1 cellular context compared by ENCODE assay signal in the genomic region with DNA sequence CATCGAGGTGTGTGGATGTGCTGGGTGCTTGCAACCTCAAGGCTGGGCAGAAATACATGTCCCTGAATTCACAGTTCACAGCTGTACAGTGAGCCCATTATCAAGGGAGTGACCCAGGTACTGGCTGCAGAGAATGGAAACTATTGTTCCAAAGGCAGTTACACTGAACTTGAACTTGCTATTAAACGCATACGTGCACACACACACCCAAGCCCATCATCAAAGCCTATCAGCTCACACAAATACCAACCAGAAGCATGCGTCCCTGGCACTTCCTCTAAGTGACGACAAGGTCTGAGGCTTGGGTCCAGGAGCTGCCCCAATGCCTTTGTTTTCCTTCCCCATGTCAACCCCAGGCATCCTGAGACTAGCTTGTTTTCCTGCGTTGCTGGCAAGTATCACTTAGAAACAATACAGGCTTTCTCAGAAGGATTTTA.
TF ChIP-seq lines count a peak whose summit lies in the region.

No MANE protein-coding gene starts in this region.

TF ChIP-seq in HepG2, 621 proteins besides CTCF, POLR2A, EP300 and RAD21 (continued from another document and continues in another):
- TF ChIP-seq, protein P1, sequence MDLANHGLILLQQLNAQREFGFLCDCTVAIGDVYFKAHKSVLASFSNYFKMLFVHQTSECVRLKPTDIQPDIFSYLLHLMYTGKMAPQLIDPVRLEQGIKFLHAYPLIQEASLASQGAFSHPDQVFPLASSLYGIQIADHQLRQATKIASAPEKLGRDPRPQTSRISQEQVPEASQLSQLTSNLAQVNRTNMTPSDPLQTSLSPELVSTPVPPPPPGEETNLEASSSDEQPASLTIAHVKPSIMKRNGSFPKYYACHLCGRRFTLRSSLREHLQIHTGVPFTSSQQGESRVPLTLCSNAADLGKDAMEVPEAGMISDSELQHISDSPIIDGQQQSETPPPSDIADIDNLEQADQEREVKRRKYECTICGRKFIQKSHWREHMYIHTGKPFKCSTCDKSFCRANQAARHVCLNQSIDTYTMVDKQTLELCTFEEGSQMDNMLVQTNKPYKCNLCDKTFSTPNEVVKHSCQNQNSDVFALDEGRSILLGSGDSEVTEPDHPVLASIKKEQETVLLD (CRISPR knock-in tag; IDR thresholded peaks at IDR 0.05; ENCODE audit: low read depth), result 0 out of 2 replicates have a peak, but pooled peaks have one; percentile 24
- TF ChIP-seq KDM3A (CRISPR knock-in tag; IDR thresholded peaks at IDR 0.05; ENCODE audit: low read depth), result peak; percentile 47; the same call in 1 of the 2 replicates
- TF ChIP-seq SPEN (CRISPR knock-in tag; IDR thresholded peaks at IDR 0.05; ENCODE audit: low read depth), result peak; percentile 35; the same call in 1 of the 2 replicates
- 0 out of 2 replicates have a peak, but pooled peaks have one; percentile 47 for TF ChIP-seq PITX1 (CRISPR knock-in tag; IDR thresholded peaks at IDR 0.05)
- TF ChIP-seq PAX8 (CRISPR knock-in tag; IDR thresholded peaks at IDR 0.05; ENCODE audit: borderline replicate concordance), result no peak
- TF ChIP-seq THYN1 (CRISPR knock-in tag; IDR thresholded peaks at IDR 0.05; ENCODE audit: borderline replicate concordance, low read depth), result 0 out of 2 replicates have a peak, but pooled peaks have one; percentile 27
- TF ChIP-seq GMEB1 (CRISPR knock-in tag; IDR thresholded peaks at IDR 0.05; ENCODE audit: borderline replicate concordance), result peak; percentile 68; the same call in 1 of the 2 replicates
- TF ChIP-seq ZNF331 (CRISPR knock-in tag; IDR thresholded peaks at IDR 0.05), result 0 out of 2 replicates have a peak, but pooled peaks have one; percentile 29
- TF ChIP-seq NCOA1 (CRISPR knock-in tag; IDR thresholded peaks at IDR 0.05), result no peak
- TF ChIP-seq RBAK (CRISPR knock-in tag; IDR thresholded peaks at IDR 0.05), result no peak
- TF ChIP-seq TBX3 (IDR thresholded peaks at IDR 0.05; ENCODE audit: borderline replicate concordance), result peak; percentile 67
- TF ChIP-seq IRF2 (CRISPR knock-in tag; IDR thresholded peaks at IDR 0.05), result peak; percentile 85
- 0 out of 2 replicates have a peak, but pooled peaks have one; percentile 52 for TF ChIP-seq ZMAT3 (CRISPR knock-in tag; conservative IDR thresholded peaks at IDR 0.05)
- TF ChIP-seq, protein P2, sequence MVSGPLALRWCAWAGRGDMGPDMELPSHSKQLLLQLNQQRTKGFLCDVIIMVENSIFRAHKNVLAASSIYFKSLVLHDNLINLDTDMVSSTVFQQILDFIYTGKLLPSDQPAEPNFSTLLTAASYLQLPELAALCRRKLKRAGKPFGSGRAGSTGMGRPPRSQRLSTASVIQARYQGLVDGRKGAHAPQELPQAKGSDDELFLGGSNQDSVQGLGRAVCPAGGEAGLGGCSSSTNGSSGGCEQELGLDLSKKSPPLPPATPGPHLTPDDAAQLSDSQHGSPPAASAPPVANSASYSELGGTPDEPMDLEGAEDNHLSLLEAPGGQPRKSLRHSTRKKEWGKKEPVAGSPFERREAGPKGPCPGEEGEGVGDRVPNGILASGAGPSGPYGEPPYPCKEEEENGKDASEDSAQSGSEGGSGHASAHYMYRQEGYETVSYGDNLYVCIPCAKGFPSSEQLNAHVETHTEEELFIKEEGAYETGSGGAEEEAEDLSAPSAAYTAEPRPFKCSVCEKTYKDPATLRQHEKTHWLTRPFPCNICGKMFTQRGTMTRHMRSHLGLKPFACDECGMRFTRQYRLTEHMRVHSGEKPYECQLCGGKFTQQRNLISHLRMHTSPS (CRISPR knock-in tag; IDR thresholded peaks at IDR 0.05; ENCODE audit: low read depth), result peak; percentile 63; the same call in 1 of the 2 replicates
- TF ChIP-seq NFYC (CRISPR knock-in tag; IDR thresholded peaks at IDR 0.05), result peak; percentile 20; the same call in 1 of the 2 replicates
- peak; percentile 56; the same call in 1 of the 2 replicates for TF ChIP-seq NCOA2 (CRISPR knock-in tag; IDR thresholded peaks at IDR 0.05)
- TF ChIP-seq, protein P3, sequence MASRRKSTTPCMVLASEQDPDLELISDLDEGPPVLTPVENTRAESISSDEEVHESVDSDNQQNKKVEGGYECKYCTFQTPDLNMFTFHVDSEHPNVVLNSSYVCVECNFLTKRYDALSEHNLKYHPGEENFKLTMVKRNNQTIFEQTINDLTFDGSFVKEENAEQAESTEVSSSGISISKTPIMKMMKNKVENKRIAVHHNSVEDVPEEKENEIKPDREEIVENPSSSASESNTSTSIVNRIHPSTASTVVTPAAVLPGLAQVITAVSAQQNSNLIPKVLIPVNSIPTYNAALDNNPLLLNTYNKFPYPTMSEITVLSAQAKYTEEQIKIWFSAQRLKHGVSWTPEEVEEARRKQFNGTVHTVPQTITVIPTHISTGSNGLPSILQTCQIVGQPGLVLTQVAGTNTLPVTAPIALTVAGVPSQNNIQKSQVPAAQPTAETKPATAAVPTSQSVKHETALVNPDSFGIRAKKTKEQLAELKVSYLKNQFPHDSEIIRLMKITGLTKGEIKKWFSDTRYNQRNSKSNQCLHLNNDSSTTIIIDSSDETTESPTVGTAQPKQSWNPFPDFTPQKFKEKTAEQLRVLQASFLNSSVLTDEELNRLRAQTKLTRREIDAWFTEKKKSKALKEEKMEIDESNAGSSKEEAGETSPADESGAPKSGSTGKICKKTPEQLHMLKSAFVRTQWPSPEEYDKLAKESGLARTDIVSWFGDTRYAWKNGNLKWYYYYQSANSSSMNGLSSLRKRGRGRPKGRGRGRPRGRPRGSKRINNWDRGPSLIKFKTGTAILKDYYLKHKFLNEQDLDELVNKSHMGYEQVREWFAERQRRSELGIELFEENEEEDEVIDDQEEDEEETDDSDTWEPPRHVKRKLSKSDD (CRISPR knock-in tag; IDR thresholded peaks at IDR 0.05; ENCODE audit: low read depth), result 0 out of 2 replicates have a peak, but pooled peaks have one; percentile 35
- no peak for TF ChIP-seq USF2 (IDR thresholded peaks at IDR 0.05; ENCODE audit: low read depth, low read length)
- no peak for TF ChIP-seq USF2 (CRISPR knock-in tag; IDR thresholded peaks at IDR 0.05; ENCODE audit: borderline replicate concordance)
- no peak for TF ChIP-seq ZNF557 (CRISPR knock-in tag; IDR thresholded peaks at IDR 0.05)
- peak; percentile 95 for TF ChIP-seq TEAD3 (CRISPR knock-in tag; optimal IDR thresholded peaks at IDR 0.05; ENCODE audit: borderline replicate concordance)
- TF ChIP-seq ATF1 (CRISPR knock-in tag; IDR thresholded peaks at IDR 0.05), result peak; percentile 64; the same call in 1 of the 2 replicates
- 0 out of 2 replicates have a peak, but pooled peaks have one; percentile 29 for TF ChIP-seq KMT2A (CRISPR knock-in tag; IDR thresholded peaks at IDR 0.05)
- peak; percentile 71 for TF ChIP-seq NR2F6 (IDR thresholded peaks at IDR 0.05)
- TF ChIP-seq NR2F6 (CRISPR knock-in tag; IDR thresholded peaks at IDR 0.05), result peak; percentile 88
- TF ChIP-seq PHF21A (CRISPR knock-in tag; IDR thresholded peaks at IDR 0.05), result no peak
- TF ChIP-seq CBFB (CRISPR knock-in tag; IDR thresholded peaks at IDR 0.05), result no peak
- TF ChIP-seq, protein P4, sequence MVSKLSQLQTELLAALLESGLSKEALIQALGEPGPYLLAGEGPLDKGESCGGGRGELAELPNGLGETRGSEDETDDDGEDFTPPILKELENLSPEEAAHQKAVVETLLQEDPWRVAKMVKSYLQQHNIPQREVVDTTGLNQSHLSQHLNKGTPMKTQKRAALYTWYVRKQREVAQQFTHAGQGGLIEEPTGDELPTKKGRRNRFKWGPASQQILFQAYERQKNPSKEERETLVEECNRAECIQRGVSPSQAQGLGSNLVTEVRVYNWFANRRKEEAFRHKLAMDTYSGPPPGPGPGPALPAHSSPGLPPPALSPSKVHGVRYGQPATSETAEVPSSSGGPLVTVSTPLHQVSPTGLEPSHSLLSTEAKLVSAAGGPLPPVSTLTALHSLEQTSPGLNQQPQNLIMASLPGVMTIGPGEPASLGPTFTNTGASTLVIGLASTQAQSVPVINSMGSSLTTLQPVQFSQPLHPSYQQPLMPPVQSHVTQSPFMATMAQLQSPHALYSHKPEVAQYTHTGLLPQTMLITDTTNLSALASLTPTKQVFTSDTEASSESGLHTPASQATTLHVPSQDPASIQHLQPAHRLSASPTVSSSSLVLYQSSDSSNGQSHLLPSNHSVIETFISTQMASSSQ (IDR thresholded peaks at IDR 0.05; ENCODE audit: low read depth), result peak; percentile 68; the same call in 1 of the 2 replicates
- TF ChIP-seq, protein P4 (CRISPR knock-in tag; IDR thresholded peaks at IDR 0.05; ENCODE audit: borderline replicate concordance), result no peak
- peak; percentile 29; the same call in 1 of the 2 replicates for TF ChIP-seq YEATS2 (CRISPR knock-in tag; IDR thresholded peaks at IDR 0.05; ENCODE audit: borderline replicate concordance)
- TF ChIP-seq ARID4A (CRISPR knock-in tag; IDR thresholded peaks at IDR 0.05; ENCODE audit: borderline replicate concordance), result peak; percentile 23; the same call in 1 of the 2 replicates
- peak; percentile 86 for TF ChIP-seq TCF7 (IDR thresholded peaks at IDR 0.05; ENCODE audit: low read depth)
- TF ChIP-seq ZSCAN29 (CRISPR knock-in tag; conservative IDR thresholded peaks at IDR 0.05), result no peak
- no peak for TF ChIP-seq RELA (CRISPR knock-in tag; IDR thresholded peaks at IDR 0.05)
- TF ChIP-seq ZBTB7B (CRISPR knock-in tag; IDR thresholded peaks at IDR 0.05), result peak; percentile 32; the same call in 1 of the 2 replicates
- TF ChIP-seq MLX (CRISPR knock-in tag; IDR thresholded peaks at IDR 0.05), result peak; percentile 77; the same call in 1 of the 2 replicates
